Comparison of ENCODE assay signal across 8 cellular contexts in genomic region chr6:99348823-99349619, GRCh38. TPM values are rescaled to one million over a fixed set of nuclear protein-coding genes. Genes with fewer than 3 reads are reported as not detected.
DNase-seq lines count a peak whose midpoint lies in the region; ATAC-seq, FAIRE-seq and TF ChIP-seq lines count a peak whose summit lies in the region.

No MANE protein-coding gene starts in this region.

- no peaks in the 10 kb centered on the region for H3K36me3 ChIP-seq in mucosa of stomach (ENCODE audit: control insufficient read depth, insufficient read depth, low read length)

- H3K27me3 ChIP-seq in mucosa of stomach (ENCODE audit: control insufficient read depth, insufficient read depth, low read length), result peaks cover 26% of the 10 kb centered on the region

- in situ Hi-C loops in GM13977 (cut with MboI; ENCODE audit: low pct_unique_long_range_greater_than_20kb, low sequenced_read_pairs, unreplicated experiment), result loop anchor here (10.0 kb wide), 1 partner anchor 76 kb away; the partner anchor contains the start of gene PNISR

- H3K27ac ChIP-seq in coronary artery, result peak overlapping the region; percentile 54 to 82

- DNase-seq in AG08396 (ENCODE audit: low spot score) (peak; percentile 32), NCI-H146 treated with DMSO at 0.1 percent for 48 hours (lab: John Stamatoyannopoulos, UW; ENCODE audit: unreplicated experiment) (peak; percentile 10), coronary artery (ENCODE audit: low spot score) (no peak), HT-29 (ENCODE audit: low spot score) (no peak), GM12891 (ENCODE audit: insufficient read length, low spot score) (no peak), GM13977 (ENCODE audit: low spot score) (no peak)

- TF ChIP-seq CTCF in coronary artery (IDR thresholded peaks at IDR 0.05) (no peak), GM13977 (IDR thresholded peaks at IDR 0.05; ENCODE audit: extremely low read depth, insufficient read depth, missing control alignments) (no peak)

- H3K9ac ChIP-seq in mucosa of stomach (ENCODE audit: low read length), result peak overlapping the region; percentile 50

- H3K4me1 ChIP-seq in mucosa of stomach (ENCODE audit: control insufficient read depth, insufficient read depth, low read length), result peaks cover 4% of the 10 kb centered on the region

- no peak for FAIRE-seq in GM12891 (lab: Jason Lieb, UNC)

- TF ChIP-seq POLR2A in GM12891 (IDR thresholded peaks at IDR 0.05; ENCODE audit: low read depth, low read length), result no peak

- H3K9me3 ChIP-seq in mucosa of stomach (ENCODE audit: control insufficient read depth, low read length), result no peaks in the 10 kb centered on the region

- H3K4me3 ChIP-seq in coronary artery (peak overlapping the region; percentile 91), mucosa of stomach (ENCODE audit: low read length) (no peak overlapping the region)

- peak; percentile 28 for ATAC-seq in GM19452 (IDR thresholded peaks at IDR 0.05; ENCODE audit: unreplicated experiment)

TF ChIP-seq in GM12891, 5 proteins besides CTCF, POLR2A, EP300 and RAD21:
- TF ChIP-seq POU2F2 (IDR thresholded peaks at IDR 0.05; ENCODE audit: low read depth, low read length) (no peak), TAF1 (IDR thresholded peaks at IDR 0.05; ENCODE audit: low read depth, low read length) (no peak), SPI1 (IDR thresholded peaks at IDR 0.05; ENCODE audit: low read depth, low read length) (no peak), PAX5 (IDR thresholded peaks at IDR 0.05; ENCODE audit: insufficient read depth, low read length, severe bottlenecking) (no peak), POLR2AphosphoS5 (IDR thresholded peaks at IDR 0.05; ENCODE audit: low read depth, low read length) (no peak)

RNA-seq across cellular contexts. Expression of gene FAXC, which starts 0.5 kb away (rescaled TPM):
- total RNA-seq in HT-29 (2014; rRNA removed; shearing (Covaris generic)), result not detected in 2 replicates
- polyA plus RNA-seq in GM12891 (2012; ENCODE audit: low read depth, missing spikeins), result not detected

RNA-seq across cellular contexts. Expression of gene COQ3, which starts 45.0 kb away (rescaled TPM):
- total RNA-seq in HT-29 (2014; rRNA removed; shearing (Covaris generic)), result 8.3 and 12.4 TPM in 2 replicates
- polyA plus RNA-seq in GM12891 (2012; ENCODE audit: low read depth, missing spikeins), result 12.1 TPM

Comparison
In these comparisons a context has a peak if more than half of its experiments do, and no peak if none do; other contexts are left out.
1. DNase-seq: peak in AG08396 (single experiment) and NCI-H146 treated with DMSO at 0.1 percent for 48 hours (single experiment); none in coronary artery (single experiment), HT-29 (single experiment), GM12891 (single experiment) and GM13977 (single experiment).